8 cellular contexts compared by ENCODE assay signal in genomic region chr21:44940116-44940631, GRCh38. TPM values are rescaled to one million over a fixed set of nuclear protein-coding genes. Genes with fewer than 3 reads are reported as not detected.
DNase-seq lines count a peak whose midpoint lies in the region; ATAC-seq, FAIRE-seq and TF ChIP-seq lines count a peak whose summit lies in the region.

No MANE protein-coding gene starts in this region.

- H3K27me3 ChIP-seq in iPS-20b (ENCODE audit: insufficient read depth, low read length) (peaks cover 2% of the 10 kb centered on the region; the same call in 1 of the 2 replicates), stomach (peaks cover 0 to 5% (median 0%) of the 10 kb centered on the region in 3 donors)

- H3K9me3 ChIP-seq in A549 (no peaks in the 10 kb centered on the region), iPS-20b (ENCODE audit: insufficient read depth, low read depth, low read length) (no peaks in the 10 kb centered on the region), stomach (no peaks in the 10 kb centered on the region)

- under 1% methylated on average over 8 of the region's 53 CpGs for WGBS in A549 (ENCODE audit: missing lambda C conversion rate)
- WGBS in stomach, 5 donors = 0 to 1% (median 1%) methylated on average over 11 to 53 of the region's 53 CpGs

- DNase-seq in A549 (ENCODE audit: low read depth in 1 of 2, low spot score in 1 of 2) = no peak
- no peak for DNase-seq in activated naive CD8-positive, alpha-beta T cell treated with anti-CD3 and anti-CD28 coated beads, Interleukin-2, amount 10 ng/mL, durations not matched to agents 7 days and 5 days
- no peak for DNase-seq in stomach
- no peak for DNase-seq in GM12892 (ENCODE audit: insufficient read length)
- DNase-seq in NCI-H1694 (lab: John Stamatoyannopoulos, UW) = no peak

- ATAC-seq in A549 = peak; percentile 20 to 26; a peak in 4 of 6 replicates
- ATAC-seq in GM18907 (IDR thresholded peaks at IDR 0.05; ENCODE audit: unreplicated experiment) = peak; percentile 45
- ATAC-seq in HG03469 (IDR thresholded peaks at IDR 0.05; ENCODE audit: unreplicated experiment) = peak; percentile 16
- ATAC-seq in activated naive CD8-positive, alpha-beta T cell treated with anti-CD3 and anti-CD28 coated beads, Interleukin-2, amount 10 ng/mL, durations not matched to agents 7 days and 5 days (ENCODE audit: low read depth) = peak; percentile 43

- H3K27me3 Mint-ChIP-seq in activated naive CD8-positive, alpha-beta T cell treated with anti-CD3 and anti-CD28 coated beads, Interleukin-2, amount 10 ng/mL, durations not matched to agents 7 days and 5 days = no peaks in the 10 kb centered on the region

- CTCF ChIA-PET in A549 (lab: Yijun Ruan, JAX) = interaction anchor here (0.6 to 1.8 kb wide), 5 partner anchors 11 to 540 kb away, joined by 3 to 6 read pairs (median 4); partner anchors contain the start of gene UBE2G2

- peak overlapping the region; percentile 82 for H3K9ac ChIP-seq in iPS-20b (ENCODE audit: low read depth, low read length)

- peak overlapping the region; percentile 88 for H3K4me3 Mint-ChIP-seq in activated naive CD8-positive, alpha-beta T cell treated with anti-CD3 and anti-CD28 coated beads, Interleukin-2, amount 10 ng/mL, durations not matched to agents 7 days and 5 days

- H3K36me3 Mint-ChIP-seq in activated naive CD8-positive, alpha-beta T cell treated with anti-CD3 and anti-CD28 coated beads, Interleukin-2, amount 10 ng/mL, durations not matched to agents 7 days and 5 days = peaks cover 11% of the 10 kb centered on the region

- peaks cover 36% of the 10 kb centered on the region for H3K4me1 Mint-ChIP-seq in activated naive CD8-positive, alpha-beta T cell treated with anti-CD3 and anti-CD28 coated beads, Interleukin-2, amount 10 ng/mL, durations not matched to agents 7 days and 5 days

- POLR2A ChIA-PET in A549 (lab: Yijun Ruan, JAX) = interaction anchor here (0.8 to 1.2 kb wide), 4 partner anchors 13 to 196 kb away, joined by 3 to 9 read pairs (median 3); partner anchors contain the start of gene PTTG1IP
- POLR2A ChIA-PET in activated naive CD8-positive, alpha-beta T cell treated with anti-CD3 and anti-CD28 coated beads, Interleukin-2, amount 10 ng/mL, durations not matched to agents 7 days and 5 days (lab: Charles Lee) = interaction anchor here (0.7 to 1.5 kb wide), 8 partner anchors 9 to 638 kb away, joined by 3 to 6 read pairs (median 4); no protein-coding TSS in a partner anchor

- H3K9me3 Mint-ChIP-seq in activated naive CD8-positive, alpha-beta T cell treated with anti-CD3 and anti-CD28 coated beads, Interleukin-2, amount 10 ng/mL, durations not matched to agents 7 days and 5 days = no peaks in the 10 kb centered on the region

- no peak for TF ChIP-seq RAD21 in A549 (conservative IDR thresholded peaks at IDR 0.05 in 1 of 2, IDR thresholded peaks at IDR 0.05 in 1 of 2)

- peak overlapping the region; percentile 96 for H3K4me2 ChIP-seq in A549

- H3K4me1 ChIP-seq in A549 (peaks cover 16% of the 10 kb centered on the region; the same call in 2 of the 3 replicates), iPS-20b (ENCODE audit: insufficient read depth, low read length) (peaks cover 4% of the 10 kb centered on the region; the same call in 1 of the 2 replicates), stomach (peaks cover 26 to 38% (median 33%) of the 10 kb centered on the region in 4 donors)

- H3K27ac Mint-ChIP-seq in activated naive CD8-positive, alpha-beta T cell treated with anti-CD3 and anti-CD28 coated beads, Interleukin-2, amount 10 ng/mL, durations not matched to agents 7 days and 5 days = peak overlapping the region; percentile 82

- peaks cover 34% of the 10 kb centered on the region for H3K36me3 ChIP-seq in iPS-20b (ENCODE audit: insufficient read depth, low read depth, low read length)
- peaks cover 1 to 20% (median 18%) of the 10 kb centered on the region in 4 donors for H3K36me3 ChIP-seq in stomach

- peak overlapping the region; percentile 83 for H3K4me3 ChIP-seq in A549
- peak overlapping the region; percentile 87 for H3K4me3 ChIP-seq in iPS-20b (ENCODE audit: low read length)
- peak overlapping the region; percentile 95 to 100 (median 98) for H3K4me3 ChIP-seq in stomach

- TF ChIP-seq EP300 in A549 (IDR thresholded peaks at IDR 0.05) = no peak
- TF ChIP-seq EP300 in stomach (IDR thresholded peaks at IDR 0.05) = no peak

- intact Hi-C loops in stomach (cut with DNase I; ENCODE audit: low total_unique reads) = no loop called here

- H3K27ac ChIP-seq in A549 (peak overlapping the region; percentile 87 to 99), iPS-20b (ENCODE audit: low read length) (no peak overlapping the region), stomach (peak overlapping the region in 4 of 5 donors; percentile 52 to 87 (median 76))

- no peak for FAIRE-seq in A549 (lab: Jason Lieb, UNC)
- no peak for FAIRE-seq in GM12892 (lab: Jason Lieb, UNC)

- TF ChIP-seq POLR2A in A549 (IDR thresholded peaks at IDR 0.05; ENCODE audit: low read length) = no peak
- TF ChIP-seq POLR2A in stomach (IDR thresholded peaks at IDR 0.05) = no peak
- TF ChIP-seq POLR2A in GM12892 (IDR thresholded peaks at IDR 0.05; ENCODE audit: low read depth, low read length) = no peak

- TF ChIP-seq CTCF in A549 (IDR thresholded peaks at IDR 0.05) (no peak), stomach (IDR thresholded peaks at IDR 0.05) (no peak)

TF ChIP-seq in A549, 52 proteins besides CTCF, POLR2A, EP300 and RAD21:
- TF ChIP-seq RARB (CRISPR knock-in tag; IDR thresholded peaks at IDR 0.05) (no peak), JUN (IDR thresholded peaks at IDR 0.05) (peak in 1 of 2 experiments; percentile 58; a peak in 1 of 5 replicates), RNF2 (IDR thresholded peaks at IDR 0.05; ENCODE audit: borderline replicate concordance, low read depth) (no peak)

RNA-seq across cellular contexts. Expression of gene SLX9, which starts 0.3 kb away (rescaled TPM):
- polyA plus RNA-seq in A549 (2011; rRNA removed) = 12.7 and 26.9 TPM in 2 replicates
- polyA plus RNA-seq in A549 (2012; cell fraction: cytosol; rRNA removed) = 46.9 and 53.8 TPM in 2 replicates
- 34.0 and 36.1 TPM in 2 replicates for polyA plus RNA-seq in A549 (2012; cell fraction: nucleus; rRNA removed)
- polyA plus RNA-seq in A549 (2017; fragmentation: RNase III; extraction: RNeasy Plus Mini Kit Qiagen cat#74134 plus additional on column Dnase treatment) = 40.4 to 43.1 TPM (median 40.6 TPM) in 3 replicates
- polyA minus RNA-seq in A549 (2011; rRNA and poly(A)+ RNA removed) = 6.0 and 9.4 TPM in 2 replicates
- total RNA-seq in activated naive CD8-positive, alpha-beta T cell treated with anti-CD3 and anti-CD28 coated beads, Interleukin-2, amount 10 ng/mL, durations not matched to agents 7 days and 5 days = 10 to 100 TPM; 44.2 to 44.3 TPM
- total RNA-seq in stomach = 10 to 100 TPM in 3 of 5 donors, 1 to 10 TPM in 2; 5.4 to 83.4 (median 13.4) TPM
- polyA plus RNA-seq in stomach = 10 to 100 TPM; 19.9 to 37.0 (median 24.4) TPM
- 6.3 TPM for polyA plus RNA-seq in GM12892 (2012; ENCODE audit: missing spikeins)

RNA-seq across cellular contexts. Expression of gene ITGB2, which starts 19.5 kb away (rescaled TPM):
- polyA plus RNA-seq in A549 (2011; rRNA removed) (0.59 and 0.62 TPM in 2 replicates), A549 (2017; fragmentation: RNase III; extraction: RNeasy Plus Mini Kit Qiagen cat#74134 plus additional on column Dnase treatment) (0.34 to 0.54 TPM (median 0.46 TPM) in 3 replicates), stomach (10 to 100 TPM in 2 of 3 donors, 1 to 10 TPM in 1; 6.7 to 25.3 (median 24.1) TPM)
- polyA plus RNA-seq in A549 (2012; cell fraction: cytosol; rRNA removed) = 0.27 and 0.32 TPM in 2 replicates
- 0.65 and 1.1 TPM in 2 replicates for polyA plus RNA-seq in A549 (2012; cell fraction: nucleus; rRNA removed)
- 0.29 and 1.1 TPM in 2 replicates for polyA minus RNA-seq in A549 (2011; rRNA and poly(A)+ RNA removed)
- total RNA-seq in activated naive CD8-positive, alpha-beta T cell treated with anti-CD3 and anti-CD28 coated beads, Interleukin-2, amount 10 ng/mL, durations not matched to agents 7 days and 5 days = 100 to 1,000 TPM; 416 to 452 TPM
- 10 to 100 TPM in 3 of 5 donors, 1 to 10 TPM in 2; 3.5 to 72.2 (median 14.2) TPM for total RNA-seq in stomach
- 41.8 TPM for polyA plus RNA-seq in GM12892 (2012; ENCODE audit: missing spikeins)

Comparison
In these comparisons a context has a peak if more than half of its experiments do, and no peak if none do; other contexts are left out.
1. RNA of gene ITGB2, which starts 19.5 kb away (total RNA-seq): 416 to 452 TPM in activated naive CD8-positive, alpha-beta T cell treated with anti-CD3 and anti-CD28 coated beads, Interleukin-2, amount 10 ng/mL, durations not matched to agents 7 days and 5 days; 3.5 to 72.2 TPM in stomach; every median in the first group is over 4 times any median in the second.
2. Peak in every context shown above with its lines, with median percentiles within 50 percentile points of each other: ATAC-seq and H3K4me3 ChIP-seq.